Comparison of ENCODE assay signal across 21 cellular contexts in genomic region chr9:134766587-134766986, GRCh38.
DNase-seq lines count a peak whose midpoint lies in the region; ATAC-seq and TF ChIP-seq lines count a peak whose summit lies in the region.
"Had no signal": no experiment of that assay in that cellular context is flagged by ENCODE, and none has a peak within 500 bp of the region (broad histone marks: within the 10 kb centered on the region; RNA-seq: fewer than 3 reads in every experiment).

No MANE protein-coding gene starts in this region.

- no CpG with 5 or more reads among the region's 8 CpGs for WGBS in neuronal stem cell (ENCODE audit: extremely low coverage in 2 of 2, insufficient read length in 2 of 2, insufficient replicate concordance in 1 of 2), 2 donors

- TF ChIP-seq CTCF in Loucy (conservative IDR thresholded peaks at IDR 0.05; ENCODE audit: low read length) (no peak), mesothelial cell of epicardium (IDR thresholded peaks at IDR 0.05; ENCODE audit: unreplicated experiment) (no peak)
- no peak for TF ChIP-seq CTCF in CD4-positive, alpha-beta T cell (IDR thresholded peaks at IDR 0.05)

- H3K36me3 Mint-ChIP-seq in mesothelial cell of epicardium = peaks cover 30% of the 10 kb centered on the region
- H3K36me3 Mint-ChIP-seq in CD4-positive, alpha-beta T cell (ENCODE audit: low read depth) = no peaks in the 10 kb centered on the region
- no peaks in the 10 kb centered on the region for H3K36me3 Mint-ChIP-seq in naive thymus-derived CD4-positive, alpha-beta T cell
- H3K36me3 Mint-ChIP-seq: CD8-positive, alpha-beta T cell had no signal

- no peak overlapping the region for H3K18ac ChIP-seq in neuronal stem cell (ENCODE audit: low read length)

- no peak overlapping the region for H3K14ac ChIP-seq in neuronal stem cell (ENCODE audit: low read length)

- H4K91ac ChIP-seq in neuronal stem cell (ENCODE audit: low read depth, low read length, poor library complexity) = no peak overlapping the region

- H3K27me3 ChIP-seq in BLaER1 treated with 17β-estradiol and CSF1 and Interleukin-3, amounts not matched to agents 10 nM and 100 nM = peaks cover 0 to 85% (median 0%) of the 10 kb centered on the region in 11 experiments; a peak in 4 of 22 replicates
- H3K27me3 ChIP-seq in Loucy (ENCODE audit: insufficient read depth, low read length, poor library complexity, severe bottlenecking) (no peaks in the 10 kb centered on the region), neuronal stem cell (ENCODE audit: control insufficient read depth in 3 of 3, insufficient read depth in 3 of 3, low read depth in 1 of 3, low read length in 3 of 3) (peaks cover 0 to 12% (median 0%) of the 10 kb centered on the region in 3 experiments)
- H3K27me3 ChIP-seq in CD4-positive, alpha-beta T cell (ENCODE audit: control insufficient read depth, insufficient read depth, low read length) = peaks cover 5% of the 10 kb centered on the region
- H3K27me3 ChIP-seq in naive thymus-derived CD4-positive, alpha-beta T cell (ENCODE audit: control insufficient read depth in 2 of 2, insufficient read depth in 2 of 2, low read length in 2 of 2) = no peaks in the 10 kb centered on the region
- H3K27me3 ChIP-seq: SJCRH30 had no signal

- no peak for DNase-seq in mesothelial cell of epicardium (ENCODE audit: low spot score in 2 of 2, unreplicated experiment in 2 of 2)
- DNase-seq in neuronal stem cell (ENCODE audit: low spot score) = no peak
- DNase-seq in CD4-positive, alpha-beta T cell = no peak
- DNase-seq in naive thymus-derived CD4-positive, alpha-beta T cell = no peak
- DNase-seq: Calu3; CD8-positive, alpha-beta T cell; EL; KBM-7; NCI-H1105 treated with DMSO at 0.1 percent for 48 hours; NCI-H1694; NCI-H2081 treated with DMSO at 0.1 percent for 48 hours; NCI-H510A treated with DMSO at 0.1 percent for 48 hours; PC-3; SJCRH30 had no signal

- H3K4me1 ChIP-seq in BLaER1 treated with 17β-estradiol and CSF1 and Interleukin-3, amounts not matched to agents 10 nM and 100 nM = peaks cover 42 to 97% (median 92%) of the 10 kb centered on the region in 10 experiments
- H3K4me1 ChIP-seq in Loucy (ENCODE audit: insufficient read depth, low read length, poor library complexity, severe bottlenecking) (peaks cover 57% of the 10 kb centered on the region), neuronal stem cell (ENCODE audit: control insufficient read depth in 2 of 2, insufficient read depth in 1 of 2, low read depth in 1 of 2, low read length in 2 of 2) (no peaks in the 10 kb centered on the region)
- no peaks in the 10 kb centered on the region for H3K4me1 ChIP-seq in naive thymus-derived CD4-positive, alpha-beta T cell (ENCODE audit: control insufficient read depth in 2 of 2, insufficient read depth in 2 of 2, low read length in 2 of 2)
- H3K4me1 ChIP-seq: SJCRH30 had no signal

- no peak overlapping the region for H2BK120ac ChIP-seq in neuronal stem cell (ENCODE audit: low read depth, low read length)

- H3K23ac ChIP-seq in neuronal stem cell (ENCODE audit: low read depth, low read length, poor library complexity) = no peak overlapping the region

- in situ Hi-C loops in GM18951 (cut with MboI; ENCODE audit: low sequenced_read_pairs, unreplicated experiment) = no loop called here

- H3K9me2 ChIP-seq in Loucy (replicated peaks; ENCODE audit: low read depth, low read length) = no peaks in the 10 kb centered on the region

- 0 out of 22 replicates have a peak, but pooled peaks cover 0 to under 1% (median 0%) of the 10 kb centered on the region in 11 experiments for H3K36me3 ChIP-seq in BLaER1 treated with 17β-estradiol and CSF1 and Interleukin-3, amounts not matched to agents 10 nM and 100 nM
- H3K36me3 ChIP-seq in Loucy (ENCODE audit: insufficient read depth, low read length) (no peaks in the 10 kb centered on the region), neuronal stem cell (replicated peaks in 1 of 2; ENCODE audit: control insufficient read depth in 2 of 2, insufficient read depth in 2 of 2, low read length in 2 of 2) (peaks cover 0 to 2% of the 10 kb centered on the region in 2 donors)
- H3K36me3 ChIP-seq in naive thymus-derived CD4-positive, alpha-beta T cell (ENCODE audit: control insufficient read depth in 2 of 3, insufficient read depth in 3 of 3, low read length in 3 of 3) = no peaks in the 10 kb centered on the region
- H3K36me3 ChIP-seq: SJCRH30 had no signal

- no peaks in the 10 kb centered on the region for H3K4me1 Mint-ChIP-seq in mesothelial cell of epicardium
- H3K4me1 Mint-ChIP-seq in CD4-positive, alpha-beta T cell (ENCODE audit: low read depth) = no peaks in the 10 kb centered on the region
- peaks cover 0 to 3% (median 0%) of the 10 kb centered on the region in 7 donors for H3K4me1 Mint-ChIP-seq in naive thymus-derived CD4-positive, alpha-beta T cell

- peak; percentile 53 for TF ChIP-seq POLR2A in GM18951 (IDR thresholded peaks at IDR 0.05; ENCODE audit: extremely low read depth, insufficient read depth, insufficient read length)

- H3K4me2 ChIP-seq in BLaER1 treated with 17β-estradiol and CSF1 and Interleukin-3, amounts not matched to agents 10 nM and 100 nM = peak overlapping the region; percentile 46 to 99 (median 92)
- no peak overlapping the region for H3K4me2 ChIP-seq in Loucy (ENCODE audit: low read depth, low read length, poor library complexity, severe bottlenecking)
- no peak overlapping the region for H3K4me2 ChIP-seq in neuronal stem cell (ENCODE audit: insufficient read depth, low read length, poor library complexity, severe bottlenecking)

- H4K20me1 ChIP-seq in BLaER1 treated with 17β-estradiol and CSF1 and Interleukin-3, amounts not matched to agents 10 nM and 100 nM = peaks cover 0 to 40% (median 0%) of the 10 kb centered on the region in 11 experiments; a peak in 7 of 22 replicates
- H4K20me1 ChIP-seq in Loucy (ENCODE audit: insufficient read depth, low read length, poor library complexity, severe bottlenecking) = no peaks in the 10 kb centered on the region

- H3K79me2 ChIP-seq in Loucy (ENCODE audit: insufficient read depth, low read length) = no peaks in the 10 kb centered on the region

- CTCF ChIA-PET in CD4-positive, alpha-beta T cell (lab: Charles Lee) = no interaction called here
- CTCF ChIA-PET in naive thymus-derived CD4-positive, alpha-beta T cell (lab: Charles Lee) = no interaction called here

- H2AFZ ChIP-seq in Loucy (ENCODE audit: low read length) (no peak overlapping the region), neuronal stem cell (ENCODE audit: low read length) (no peak overlapping the region)

- H2BK12ac ChIP-seq in neuronal stem cell (ENCODE audit: low read length) = no peak overlapping the region

- H3K79me1 ChIP-seq in neuronal stem cell (ENCODE audit: low read depth, low read length) = no peaks in the 10 kb centered on the region

- no peak overlapping the region for H3K4ac ChIP-seq in neuronal stem cell (ENCODE audit: low read length)

- H3K27ac Mint-ChIP-seq in mesothelial cell of epicardium = peak overlapping the region; percentile 12
- H3K27ac Mint-ChIP-seq in CD4-positive, alpha-beta T cell = no peak overlapping the region
- H3K27ac Mint-ChIP-seq in naive thymus-derived CD4-positive, alpha-beta T cell = no peak overlapping the region
- H3K27ac Mint-ChIP-seq: B cell; CD8-positive, alpha-beta T cell had no signal

- no peak overlapping the region for H4K8ac ChIP-seq in neuronal stem cell (ENCODE audit: low read depth, low read length)

- peak overlapping the region in 5 of 11 experiments; percentile 32 to 58 (median 40); a peak in 8 of 22 replicates for H3K27ac ChIP-seq in BLaER1 treated with 17β-estradiol and CSF1 and Interleukin-3, amounts not matched to agents 10 nM and 100 nM
- no peak overlapping the region for H3K27ac ChIP-seq in neuronal stem cell (replicated peaks; ENCODE audit: low read length)
- H3K27ac ChIP-seq in CD4-positive, alpha-beta T cell (ENCODE audit: low read depth, low read length) = no peak overlapping the region
- H3K27ac ChIP-seq in naive thymus-derived CD4-positive, alpha-beta T cell (ENCODE audit: low read depth, low read length) = no peak overlapping the region
- H3K27ac ChIP-seq: RWPE1, SJCRH30 had no signal

- no peaks in the 10 kb centered on the region for H3K27me3 Mint-ChIP-seq in mesothelial cell of epicardium (ENCODE audit: low read depth)
- H3K27me3 Mint-ChIP-seq in CD4-positive, alpha-beta T cell = peaks cover 9% of the 10 kb centered on the region
- peaks cover 0 to 20% (median 0%) of the 10 kb centered on the region in 5 donors for H3K27me3 Mint-ChIP-seq in naive thymus-derived CD4-positive, alpha-beta T cell

- H3K9me3 ChIP-seq in BLaER1 treated with 17β-estradiol and CSF1 and Interleukin-3, amounts not matched to agents 10 nM and 100 nM (replicated peaks in 1 of 11) = peaks cover 0 to 8% (median 0%) of the 10 kb centered on the region in 11 experiments; a peak in 3 of 22 replicates
- H3K9me3 ChIP-seq in Loucy (ENCODE audit: insufficient read depth, low read depth, low read length) (no peaks in the 10 kb centered on the region), neuronal stem cell (replicated peaks in 1 of 2; ENCODE audit: control insufficient read depth in 2 of 2, insufficient read depth in 1 of 2, low read depth in 1 of 2, low read length in 2 of 2) (no peaks in the 10 kb centered on the region)
- H3K9me3 ChIP-seq in CD4-positive, alpha-beta T cell (ENCODE audit: control insufficient read depth, low read length) = no peaks in the 10 kb centered on the region
- no peaks in the 10 kb centered on the region for H3K9me3 ChIP-seq in naive thymus-derived CD4-positive, alpha-beta T cell (ENCODE audit: control insufficient read depth in 2 of 3, low read length in 3 of 3)
- H3K9me3 ChIP-seq: SJCRH30 had no signal

- intact Hi-C loops in CD4-positive, alpha-beta T cell (cut with DNase I, micrococcal nuclease) = no loop called here
- intact Hi-C loops in naive thymus-derived CD4-positive, alpha-beta T cell (cut with micrococcal nuclease) = no loop called here

- ATAC-seq in HG03442 (IDR thresholded peaks at IDR 0.05; ENCODE audit: unreplicated experiment) = no peak
- ATAC-seq in CD4-positive, alpha-beta T cell (ENCODE audit: poor library complexity) = no peak
- ATAC-seq in naive thymus-derived CD4-positive, alpha-beta T cell = no peak
- ATAC-seq: CD8-positive, alpha-beta T cell; HepG2; PC-3 had no signal

- POLR2A ChIA-PET in CD4-positive, alpha-beta T cell (lab: Charles Lee) = no interaction called here
- POLR2A ChIA-PET in naive thymus-derived CD4-positive, alpha-beta T cell (lab: Charles Lee) = no interaction called here

- H3F3A ChIP-seq in Loucy (ENCODE audit: low read depth) = 0 out of 2 replicates have a peak, but pooled peaks cover 3% of the 10 kb centered on the region

- no peak overlapping the region for H2BK5ac ChIP-seq in neuronal stem cell (ENCODE audit: low read length)

- peak overlapping the region in 3 of 10 experiments; percentile 2 to 42 (median 24); a peak in 3 of 20 replicates for H3K4me3 ChIP-seq in BLaER1 treated with 17β-estradiol and CSF1 and Interleukin-3, amounts not matched to agents 10 nM and 100 nM
- H3K4me3 ChIP-seq in Loucy (ENCODE audit: low read length, poor library complexity, severe bottlenecking) = no peak overlapping the region
- H3K4me3 ChIP-seq in neuronal stem cell (ENCODE audit: low read length in 2 of 2) = no peak overlapping the region
- no peak overlapping the region for H3K4me3 ChIP-seq in naive thymus-derived CD4-positive, alpha-beta T cell (ENCODE audit: low read length)
- H3K4me3 ChIP-seq: SJCRH30 had no signal

- H3K9me3 Mint-ChIP-seq in mesothelial cell of epicardium = no peaks in the 10 kb centered on the region
- H3K9me3 Mint-ChIP-seq in CD4-positive, alpha-beta T cell = no peaks in the 10 kb centered on the region
- H3K9me3 Mint-ChIP-seq in naive thymus-derived CD4-positive, alpha-beta T cell = no peaks in the 10 kb centered on the region
- H3K9me3 Mint-ChIP-seq: CD8-positive, alpha-beta T cell had no signal

- H2AK5ac ChIP-seq in neuronal stem cell (ENCODE audit: low read depth, low read length) = no peak overlapping the region

- H3K9ac ChIP-seq in BLaER1 treated with 17β-estradiol and CSF1 and Interleukin-3, amounts not matched to agents 10 nM and 100 nM = peak overlapping the region in 5 of 11 experiments; percentile 14 to 66 (median 55); a peak in 8 of 22 replicates
- H3K9ac ChIP-seq in Loucy (ENCODE audit: low read depth, low read length, poor library complexity, severe bottlenecking) (peak overlapping the region; percentile 51), neuronal stem cell (ENCODE audit: low read depth, low read length, poor library complexity) (no peak overlapping the region)

- H3K4me3 Mint-ChIP-seq in mesothelial cell of epicardium = no peak overlapping the region
- H3K4me3 Mint-ChIP-seq in CD4-positive, alpha-beta T cell = no peak overlapping the region
- no peak overlapping the region for H3K4me3 Mint-ChIP-seq in naive thymus-derived CD4-positive, alpha-beta T cell
- H3K4me3 Mint-ChIP-seq: B cell; CD8-positive, alpha-beta T cell had no signal

- no peak overlapping the region for H2BK15ac ChIP-seq in neuronal stem cell (ENCODE audit: low read length)

Comparison
In these comparisons a context has a peak if more than half of its experiments do, and no peak if none do; other contexts are left out.
1. H3K4me2 ChIP-seq: peak in BLaER1 treated with 17β-estradiol and CSF1 and Interleukin-3, amounts not matched to agents 10 nM and 100 nM (11 of 11); none in Loucy (single experiment) and neuronal stem cell (single experiment).